25 cellular contexts compared by ENCODE assay signal in the genomic region with DNA sequence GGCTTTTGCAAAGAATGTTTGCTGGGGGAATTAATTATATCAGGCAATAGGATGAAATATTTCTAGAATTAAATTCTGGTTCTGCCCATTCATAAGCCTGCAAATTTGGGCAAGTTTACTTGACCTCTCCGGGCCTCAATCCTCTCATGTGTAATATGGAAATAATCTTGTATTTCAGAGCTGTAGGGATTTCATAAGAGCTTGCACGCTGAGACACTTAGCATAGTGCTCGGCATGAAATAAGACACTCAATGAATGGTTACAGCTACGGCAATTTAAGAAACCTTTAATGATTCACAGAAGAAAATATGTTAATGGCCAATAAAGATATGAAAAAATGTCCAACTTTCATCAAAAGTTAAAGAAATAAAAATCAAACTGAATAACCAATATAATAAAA.
"Had no signal": no experiment of that assay in that cellular context is flagged by ENCODE, and none has a peak within 500 bp of the region (broad histone marks: within the 10 kb centered on the region; RNA-seq: fewer than 3 reads in every experiment).

No MANE protein-coding gene starts in this region.

- H3K9me3 Mint-ChIP-seq: activated CD8-positive, alpha-beta T cell treated with anti-CD3 and anti-CD28 coated beads for 36 hours; activated naive CD4-positive, alpha-beta T cell treated with anti-CD3 and anti-CD28 coated beads, Interleukin-2, amount 10 ng/mL, durations not matched to agents 7 days and 5 days; activated naive CD8-positive, alpha-beta T cell treated with anti-CD3 and anti-CD28 coated beads for 36 hours; activated T-cell treated with anti-CD3 and anti-CD28 coated beads, Interleukin-2, amount 50 U/mL, for 72 hours; activated T-helper 2 cell treated with anti-CD3 and anti-CD28 coated beads, Interferon-gamma antibody, Interleukin-2, Interleukin-4, amounts not matched to agents 10 μg/mL and 5 μg/mL and 100 μg/mL, durations not matched to agents 14 hours and 24 hours and 36 hours had no signal

- H3K4me1 Mint-ChIP-seq: activated naive CD4-positive, alpha-beta T cell treated with anti-CD3 and anti-CD28 coated beads, Interleukin-2, amount 10 ng/mL, durations not matched to agents 7 days and 5 days; activated naive CD8-positive, alpha-beta T cell treated with anti-CD3 and anti-CD28 coated beads for 36 hours had no signal

- H3K4me2 ChIP-seq: SK-N-SH had no signal

- H3K4me3 ChIP-seq: K562 had no signal

- ATAC-seq: activated CD4-positive, CD25-positive, alpha-beta regulatory T cell treated with anti-CD3 and anti-CD28 coated beads, Interleukin-2, amount 50 U/mL, for 24 hours; activated CD8-positive, alpha-beta T cell treated with anti-CD3 and anti-CD28 coated beads for 36 hours; activated T-cell treated with anti-CD3 and anti-CD28 coated beads, Interleukin-2, amount 50 U/mL, for 72 hours; K562; Panc1; Right ventricle myocardium inferior had no signal

- DNase-seq: activated CD4-positive, alpha-beta T cell treated with anti-CD3 and anti-CD28 coated beads for 4 hours; activated CD8-positive, alpha-beta memory T cell treated with anti-CD3 and anti-CD28 coated beads, Interleukin-2, amount 50 U/mL, for 4 hours; activated CD8-positive, alpha-beta T cell treated with anti-CD3 and anti-CD28 coated beads for 36 hours; activated gamma-delta T cell treated with Interleukin-2 at 50 U/mL for 16 hours; activated naive CD4-positive, alpha-beta T cell treated with anti-CD3 and anti-CD28 coated beads, Interleukin-2, amount 10 ng/mL, durations not matched to agents 7 days and 5 days; activated naive CD8-positive, alpha-beta T cell treated with anti-CD3 and anti-CD28 coated beads for 36 hours; activated T-cell treated with anti-CD3 and anti-CD28 coated beads, Interleukin-2, amount 50 U/mL, for 72 hours; Karpas-422; NCI-H1105 treated with DMSO at 0.1 percent for 48 hours; NCI-H1436 treated with DMSO at 0.1 percent for 48 hours; NCI-H187; NCI-H2081; NCI-H446 treated with DMSO at 0.1 percent for 48 hours; NCI-H524 treated with DMSO at 0.1 percent for 48 hours; NCI-H82; NK-92 treated with Interleukin-12 subunit alpha and Interleukin-12 subunit beta, amount 100 ng/mL, for 24 hours; OCI-M1; RPMI8226; SK-N-SH; T-helper 1 cell had no signal

- H3K9ac ChIP-seq: SK-N-SH had no signal

- H3K9me3 ChIP-seq: SK-N-SH had no signal

- H3K27me3 Mint-ChIP-seq: activated CD8-positive, alpha-beta T cell treated with anti-CD3 and anti-CD28 coated beads for 36 hours; activated naive CD4-positive, alpha-beta T cell treated with anti-CD3 and anti-CD28 coated beads, Interleukin-2, amount 10 ng/mL, durations not matched to agents 7 days and 5 days; activated naive CD8-positive, alpha-beta T cell treated with anti-CD3 and anti-CD28 coated beads for 36 hours had no signal

- H3K4me3 Mint-ChIP-seq: activated CD8-positive, alpha-beta T cell treated with anti-CD3 and anti-CD28 coated beads for 36 hours; activated naive CD4-positive, alpha-beta T cell treated with anti-CD3 and anti-CD28 coated beads, Interleukin-2, amount 10 ng/mL, durations not matched to agents 7 days and 5 days; activated naive CD8-positive, alpha-beta T cell treated with anti-CD3 and anti-CD28 coated beads for 36 hours; activated T-cell treated with anti-CD3 and anti-CD28 coated beads, Interleukin-2, amount 50 U/mL, for 72 hours had no signal

- H3K27ac Mint-ChIP-seq: activated CD8-positive, alpha-beta T cell treated with anti-CD3 and anti-CD28 coated beads for 36 hours; activated naive CD4-positive, alpha-beta T cell treated with anti-CD3 and anti-CD28 coated beads, Interleukin-2, amount 10 ng/mL, durations not matched to agents 7 days and 5 days; activated naive CD8-positive, alpha-beta T cell treated with anti-CD3 and anti-CD28 coated beads for 36 hours; activated T-cell treated with anti-CD3 and anti-CD28 coated beads, Interleukin-2, amount 50 U/mL, for 72 hours; activated T-helper 2 cell treated with anti-CD3 and anti-CD28 coated beads, Interferon-gamma antibody, Interleukin-2, Interleukin-4, amounts not matched to agents 10 μg/mL and 5 μg/mL and 100 μg/mL, durations not matched to agents 14 hours and 24 hours and 36 hours had no signal
